In genomic region chr9:129569506-129570449, GRCh38 we compare ENCODE assay signal across 9 cellular contexts. TPM values are rescaled to one million over a fixed set of nuclear protein-coding genes. Genes with fewer than 3 reads are reported as not detected.
DNase-seq lines count a peak whose midpoint lies in the region; ATAC-seq, FAIRE-seq and TF ChIP-seq lines count a peak whose summit lies in the region.
"Had no signal": no experiment of that assay in that cellular context is flagged by ENCODE, and none has a peak within 500 bp of the region (broad histone marks: within the 10 kb centered on the region; RNA-seq: fewer than 3 reads in every experiment).

No MANE protein-coding gene starts in this region.

- peak overlapping the region; percentile 58 for H3K4me3 Mint-ChIP-seq in activated CD8-positive, alpha-beta T cell treated with anti-CD3 and anti-CD28 coated beads for 36 hours

- H3K36me3 Mint-ChIP-seq in activated CD8-positive, alpha-beta T cell treated with anti-CD3 and anti-CD28 coated beads for 36 hours (ENCODE audit: low read depth): peaks cover 7% of the 10 kb centered on the region

- H3K4me3 ChIP-seq in heart right ventricle: peak overlapping the region in 8 of 10 donors; percentile 46 to 60 (median 53)

- peaks cover 0 to 32% (median 0%) of the 10 kb centered on the region in 7 donors for H3K27me3 ChIP-seq in heart right ventricle

- ATAC-seq in activated CD8-positive, alpha-beta T cell treated with anti-CD3 and anti-CD28 coated beads for 36 hours: no peak
- ATAC-seq in heart right ventricle (peak in 7 of 8 donors; percentile 11 to 57 (median 41)), sciatic nerve (peak; percentile 37), HG03280 (IDR thresholded peaks at IDR 0.05; ENCODE audit: unreplicated experiment) (no peak)

- CTCF ChIA-PET in activated CD8-positive, alpha-beta T cell treated with anti-CD3 and anti-CD28 coated beads for 36 hours (lab: Charles Lee): interaction anchor here (0.6 to 1.3 kb wide), 7 partner anchors 11 to 431 kb away, joined by 3 to 4 read pairs (median 3); no protein-coding TSS in a partner anchor

- H3K27ac ChIP-seq in heart right ventricle: peak overlapping the region in 9 of 10 donors; percentile 38 to 82 (median 78)

- no peaks in the 10 kb centered on the region for H3K36me3 ChIP-seq in heart right ventricle

- H3K9me3 Mint-ChIP-seq in activated CD8-positive, alpha-beta T cell treated with anti-CD3 and anti-CD28 coated beads for 36 hours: peaks cover 6% of the 10 kb centered on the region

- intact Hi-C loops in activated CD8-positive, alpha-beta T cell treated with anti-CD3 and anti-CD28 coated beads for 36 hours (cut with micrococcal nuclease): no loop called here
- intact Hi-C loops in heart right ventricle (cut with DNase I): loop anchor here in 3 of 10 donors (5.0 to 10.0 kb wide), 2 partner anchors 55 to 67 kb away; no protein-coding TSS in a partner anchor
- intact Hi-C loops in sciatic nerve (cut with DNase I): no loop called here

- 58 to 67% methylated on average over 9 of the region's 9 CpGs for WGBS in heart right ventricle, 2 donors

- peaks cover 12 to 38% (median 29%) of the 10 kb centered on the region in 9 donors for H3K4me1 ChIP-seq in heart right ventricle

- peak; percentile 75 for FAIRE-seq in GM19239 (lab: Jason Lieb, UNC)
- FAIRE-seq in H54 (lab: Jason Lieb, UNC): no peak
- FAIRE-seq: frontal cortex had no signal

- POLR2A ChIA-PET in activated CD8-positive, alpha-beta T cell treated with anti-CD3 and anti-CD28 coated beads for 36 hours (lab: Charles Lee): interaction anchor here (0.5 to 1.3 kb wide), 4 partner anchors 16 to 267 kb away, joined by 3 to 4 read pairs (median 3); no protein-coding TSS in a partner anchor

- DNase-seq in 8988T: peak; percentile 77
- peak; percentile 45 for DNase-seq in GM19239 (ENCODE audit: insufficient read length, low spot score)
- no peak for DNase-seq in activated CD8-positive, alpha-beta T cell treated with anti-CD3 and anti-CD28 coated beads for 36 hours
- no peak for DNase-seq in heart right ventricle
- no peak for DNase-seq in sciatic nerve (ENCODE audit: low spot score)
- DNase-seq in NCI-H446 treated with DMSO at 0.1 percent for 48 hours (lab: John Stamatoyannopoulos, UW): no peak
- no peak for DNase-seq in H54 (ENCODE audit: insufficient read length, low spot score)

- H3K27me3 Mint-ChIP-seq in activated CD8-positive, alpha-beta T cell treated with anti-CD3 and anti-CD28 coated beads for 36 hours: peaks cover 22% of the 10 kb centered on the region

- peaks cover 26% of the 10 kb centered on the region for H3K4me1 Mint-ChIP-seq in activated CD8-positive, alpha-beta T cell treated with anti-CD3 and anti-CD28 coated beads for 36 hours (ENCODE audit: low read depth)

- peaks cover 0 to 5% (median 0%) of the 10 kb centered on the region in 11 donors for H3K9me3 ChIP-seq in heart right ventricle

- TF ChIP-seq POLR2A in H54 (IDR thresholded peaks at IDR 0.05; ENCODE audit: low read depth, low read length): no peak

- TF ChIP-seq CTCF in activated CD8-positive, alpha-beta T cell treated with anti-CD3 and anti-CD28 coated beads for 36 hours (IDR thresholded peaks at IDR 0.05): peak; percentile 36
- peak in 7 of 9 donors; percentile 35 to 56 (median 43) for TF ChIP-seq CTCF in heart right ventricle (IDR thresholded peaks at IDR 0.05)

- H3K27ac Mint-ChIP-seq in activated CD8-positive, alpha-beta T cell treated with anti-CD3 and anti-CD28 coated beads for 36 hours: peak overlapping the region; percentile 63

RNA-seq across cellular contexts. Expression of gene C9orf50, which starts 51.1 kb away (rescaled TPM):
- not detected for total RNA-seq in activated CD8-positive, alpha-beta T cell treated with anti-CD3 and anti-CD28 coated beads for 36 hours
- total RNA-seq in heart right ventricle: not detected
- not detected for polyA plus RNA-seq in heart right ventricle
- total RNA-seq in sciatic nerve: 2.2 TPM
- total RNA-seq: frontal cortex had no signal

RNA-seq across cellular contexts. Expression of gene NTMT1, which starts 56.2 kb away (rescaled TPM):
- total RNA-seq in activated CD8-positive, alpha-beta T cell treated with anti-CD3 and anti-CD28 coated beads for 36 hours: 10 to 100 TPM; 69.5 to 74.4 TPM
- total RNA-seq in heart right ventricle (10 to 100 TPM; 54.0 to 84.2 (median 61.9) TPM), sciatic nerve (28.0 TPM)
- 100 to 1,000 TPM in 1 of 2 donors, 10 to 100 TPM in 1; 60.9 to 123 TPM for polyA plus RNA-seq in heart right ventricle

Comparison
In these comparisons a context has a peak if more than half of its experiments do, and no peak if none do; other contexts are left out.
1. DNase-seq: peak in 8988T (single experiment) and GM19239 (single experiment); none in activated CD8-positive, alpha-beta T cell treated with anti-CD3 and anti-CD28 coated beads for 36 hours (single experiment), heart right ventricle (0 of 2), sciatic nerve (single experiment), NCI-H446 treated with DMSO at 0.1 percent for 48 hours (single experiment) and H54 (single experiment).
2. ATAC-seq: peak in heart right ventricle (7 of 8) and sciatic nerve (single experiment); none in activated CD8-positive, alpha-beta T cell treated with anti-CD3 and anti-CD28 coated beads for 36 hours (single experiment) and HG03280 (single experiment).